ENCODE assay signal across 11 cellular contexts in the genomic region with DNA sequence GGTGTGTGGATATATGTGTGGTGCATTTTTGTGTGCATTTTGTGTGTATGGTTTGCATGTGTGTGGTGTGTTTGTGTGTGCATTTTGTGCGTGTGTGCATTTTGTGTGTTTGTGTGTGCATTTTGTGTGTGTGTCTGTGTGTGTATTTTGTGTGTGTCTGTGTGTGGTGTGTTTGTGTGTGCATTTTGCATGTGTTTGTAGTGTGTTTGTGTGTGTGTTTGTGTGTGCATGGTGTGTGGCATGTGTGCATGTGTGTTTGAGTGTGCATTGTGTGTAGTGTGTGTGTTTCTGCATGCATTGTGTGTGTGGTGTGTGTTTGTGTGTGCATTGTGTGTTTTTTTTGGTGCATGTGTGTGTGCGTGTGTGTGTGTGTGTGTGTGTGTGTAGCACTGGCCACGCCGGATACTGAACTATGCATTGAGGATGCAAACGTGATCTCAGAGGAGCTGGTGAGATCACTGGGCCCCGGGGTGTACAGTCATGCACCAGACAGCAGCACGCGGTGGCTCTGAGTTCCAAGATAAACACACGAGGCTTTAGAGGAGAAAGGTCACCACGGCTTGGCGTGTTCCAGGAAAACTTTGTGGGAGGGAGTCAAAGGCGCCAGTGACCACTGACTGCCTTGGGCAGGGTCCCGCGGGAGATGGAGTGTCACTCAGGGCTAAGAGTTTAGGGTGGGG.
A peak's percentile ranks its signal among the peaks of the same experiment; 100 is the strongest.
DNase-seq lines count a peak whose midpoint lies in the region; ATAC-seq, FAIRE-seq and TF ChIP-seq lines count a peak whose summit lies in the region.
"Had no signal": no experiment of that assay in that cellular context is flagged by ENCODE, and none has a peak within 500 bp of the region (broad histone marks: within the 10 kb centered on the region; RNA-seq: fewer than 3 reads in every experiment).

No MANE protein-coding gene starts in this region.

- intact Hi-C loops in HepG2 (cut with micrococcal nuclease; ENCODE audit: unreplicated experiment) = loop anchor here (1.0 to 10.0 kb wide), 2 partner anchors 32 to 56 kb away; no protein-coding TSS in a partner anchor
- intact Hi-C loops in activated T-helper 2 cell treated with anti-CD3 and anti-CD28 coated beads, Interferon-gamma antibody, Interleukin-2, Interleukin-4, amounts not matched to agents 10 μg/mL and 5 μg/mL and 100 μg/mL, durations not matched to agents 14 hours and 24 hours and 36 hours (cut with micrococcal nuclease) = no loop called here

- TF ChIP-seq CTCF in cardiac fibroblast (IDR thresholded peaks at IDR 0.05; ENCODE audit: low read depth, low read length) = no peak
- no peak; the same call in 1 of the 2 replicates for TF ChIP-seq CTCF in HepG2 (CRISPR knock-in tag; IDR thresholded peaks at IDR 0.05)

- WGBS in HepG2 (ENCODE audit: low lambda C conversion rate) = 32% methylated on average over 4 of the region's 14 CpGs

- H3K4me3 ChIP-seq in cardiac fibroblast (replicated peaks in 1 of 2; ENCODE audit: low read depth in 2 of 2, low read length in 2 of 2) (no peak overlapping the region), HepG2 (replicated peaks in 1 of 3; ENCODE audit: insufficient read depth in 1 of 3, low read depth in 2 of 3, low read length in 3 of 3) (peak overlapping the region in 1 of 3 experiments; percentile 35; a peak in 1 of 6 replicates)

- H3K27me3 ChIP-seq in HepG2 (ENCODE audit: control insufficient read depth in 1 of 2, insufficient read depth in 2 of 2, low read length in 2 of 2) = peaks cover 2 to 59% of the 10 kb centered on the region in 2 experiments; a peak in 4 of 5 replicates

- in situ Hi-C loops in HepG2 (cut with HindIII; ENCODE audit: extremely low pct_ligation_motif_present, low pct_unique_long_range_greater_than_20kb) = no loop called here

- TF ChIP-seq EP300 in HepG2 (IDR thresholded peaks at IDR 0.05; ENCODE audit: low read depth in 2 of 2, low read length in 2 of 2) = peak in 1 of 2 experiments; percentile 40; a peak in 1 of 4 replicates
- no peak for TF ChIP-seq EP300 in HepG2 (CRISPR knock-in tag; IDR thresholded peaks at IDR 0.05; ENCODE audit: borderline replicate concordance)

- peaks cover 5 to 6% (median 5%) of the 10 kb centered on the region in 3 donors for H3K9me3 Mint-ChIP-seq in IgD-negative memory B cell
- no peaks in the 10 kb centered on the region for H3K9me3 Mint-ChIP-seq in activated T-helper 2 cell treated with anti-CD3 and anti-CD28 coated beads, Interferon-gamma antibody, Interleukin-2, Interleukin-4, amounts not matched to agents 10 μg/mL and 5 μg/mL and 100 μg/mL, durations not matched to agents 14 hours and 24 hours and 36 hours

- FAIRE-seq in HepG2 (lab: Jason Lieb, UNC) = peak; percentile 50
- FAIRE-seq: GM18507 had no signal

- DNase-seq in A172 (ENCODE audit: low spot score) = peak; percentile 90
- DNase-seq in cardiac fibroblast (ENCODE audit: low read depth in 2 of 2) = peak; percentile 74 to 94
- peak; percentile 66 for DNase-seq in HepG2 (ENCODE audit: low spot score)
- DNase-seq in activated T-helper 2 cell treated with anti-CD3 and anti-CD28 coated beads, Interferon-gamma antibody, Interleukin-2, Interleukin-4, amounts not matched to agents 10 μg/mL and 5 μg/mL and 100 μg/mL, durations not matched to agents 14 hours and 24 hours and 36 hours (ENCODE audit: low spot score) = no peak
- DNase-seq in T-helper 2 cell = no peak
- DNase-seq: AML-193 had no signal

- peaks cover 0 to 3% (median 0%) of the 10 kb centered on the region in 3 donors for H3K4me1 Mint-ChIP-seq in IgD-negative memory B cell
- no peaks in the 10 kb centered on the region for H3K4me1 Mint-ChIP-seq in activated T-helper 2 cell treated with anti-CD3 and anti-CD28 coated beads, Interferon-gamma antibody, Interleukin-2, Interleukin-4, amounts not matched to agents 10 μg/mL and 5 μg/mL and 100 μg/mL, durations not matched to agents 14 hours and 24 hours and 36 hours (ENCODE audit: low read depth)

- TF ChIP-seq RAD21 in HepG2 (CRISPR knock-in tag; IDR thresholded peaks at IDR 0.05) = no peak

- peak overlapping the region; percentile 49; the same call in 1 of the 2 replicates for H3K4me2 ChIP-seq in HepG2 (ENCODE audit: low read depth, low read length)

- POLR2A ChIA-PET in HepG2 (lab: Yijun Ruan, JAX) = no interaction called here

- CTCF ChIA-PET in HepG2 (lab: Yijun Ruan, JAX; ENCODE audit: low intra/inter-chr PET ratio, low total read pairs) = no interaction called here

- H4K20me1 ChIP-seq in HepG2 (ENCODE audit: insufficient read depth, low read length) = no peaks in the 10 kb centered on the region

- no peak overlapping the region for H3K27ac ChIP-seq in HepG2 (ENCODE audit: extremely low read length, insufficient read depth, low read length)

- no TSS peak for BruUV-seq in HepG2 (replicated peaks; lab: Mats Ljungman, UMichigan)

- H3K4me3 Mint-ChIP-seq in IgD-negative memory B cell = no peak overlapping the region
- H3K4me3 Mint-ChIP-seq in activated T-helper 2 cell treated with anti-CD3 and anti-CD28 coated beads, Interferon-gamma antibody, Interleukin-2, Interleukin-4, amounts not matched to agents 10 μg/mL and 5 μg/mL and 100 μg/mL, durations not matched to agents 14 hours and 24 hours and 36 hours (ENCODE audit: low read depth) = no peak overlapping the region
- H3K4me3 Mint-ChIP-seq: natural killer cell treated with Interleukin-12 subunit alpha and Interleukin-12 subunit beta and Interleukin-15 and Interleukin-18, amount 100 ng/mL, for 72 hours had no signal

- H3K36me3 ChIP-seq in HepG2 (replicated peaks in 1 of 2; ENCODE audit: control insufficient read depth in 1 of 2, insufficient read depth in 2 of 2, low read length in 2 of 2) = no peaks in the 10 kb centered on the region

- peaks cover 16% of the 10 kb centered on the region for H3K4me1 ChIP-seq in HepG2 (ENCODE audit: insufficient read depth, low read length)

- no peak overlapping the region for H3K9ac ChIP-seq in HepG2 (ENCODE audit: insufficient read depth, low read depth, low read length)

- H3K79me2 ChIP-seq in HepG2 (ENCODE audit: insufficient read depth, low read length) = no peaks in the 10 kb centered on the region

- no peak overlapping the region for H2AFZ ChIP-seq in HepG2 (ENCODE audit: low read length)

- H3K9me3 ChIP-seq in HepG2 (ENCODE audit: low read length) = no peaks in the 10 kb centered on the region

- H3K27ac Mint-ChIP-seq in IgD-negative memory B cell = peak overlapping the region in 2 of 3 donors; percentile 33 to 67
- H3K27ac Mint-ChIP-seq in activated T-helper 2 cell treated with anti-CD3 and anti-CD28 coated beads, Interferon-gamma antibody, Interleukin-2, Interleukin-4, amounts not matched to agents 10 μg/mL and 5 μg/mL and 100 μg/mL, durations not matched to agents 14 hours and 24 hours and 36 hours = no peak overlapping the region
- H3K27ac Mint-ChIP-seq: natural killer cell treated with Interleukin-12 subunit alpha and Interleukin-12 subunit beta and Interleukin-15 and Interleukin-18, amount 100 ng/mL, for 72 hours had no signal

- H3K36me3 Mint-ChIP-seq in IgD-negative memory B cell = peaks cover 3% of the 10 kb centered on the region
- H3K36me3 Mint-ChIP-seq in activated T-helper 2 cell treated with anti-CD3 and anti-CD28 coated beads, Interferon-gamma antibody, Interleukin-2, Interleukin-4, amounts not matched to agents 10 μg/mL and 5 μg/mL and 100 μg/mL, durations not matched to agents 14 hours and 24 hours and 36 hours (ENCODE audit: low read depth) = no peaks in the 10 kb centered on the region
- H3K36me3 Mint-ChIP-seq: natural killer cell treated with Interleukin-12 subunit alpha and Interleukin-12 subunit beta and Interleukin-15 and Interleukin-18, amount 100 ng/mL, for 72 hours had no signal

- ATAC-seq in HepG2 (peak; percentile 83), HG03095 (IDR thresholded peaks at IDR 0.05; ENCODE audit: unreplicated experiment) (no peak), GM21390 (IDR thresholded peaks at IDR 0.05; ENCODE audit: unreplicated experiment) (no peak)
- ATAC-seq: natural killer cell treated with Interleukin-12 subunit alpha and Interleukin-12 subunit beta and Interleukin-15 and Interleukin-18, amount 100 ng/mL, for 72 hours had no signal

- TF ChIP-seq POLR2A in HepG2 (IDR thresholded peaks at IDR 0.05; ENCODE audit: insufficient read depth in 1 of 2, low read depth in 2 of 2, low read length in 2 of 2) = no peak

- no peaks in the 10 kb centered on the region for H3K27me3 Mint-ChIP-seq in IgD-negative memory B cell
- H3K27me3 Mint-ChIP-seq in activated T-helper 2 cell treated with anti-CD3 and anti-CD28 coated beads, Interferon-gamma antibody, Interleukin-2, Interleukin-4, amounts not matched to agents 10 μg/mL and 5 μg/mL and 100 μg/mL, durations not matched to agents 14 hours and 24 hours and 36 hours (ENCODE audit: low read depth) = no peaks in the 10 kb centered on the region

TF ChIP-seq in HepG2, 621 proteins besides CTCF, POLR2A, EP300 and RAD21 (continues in another document):
- TF ChIP-seq, protein P1, sequence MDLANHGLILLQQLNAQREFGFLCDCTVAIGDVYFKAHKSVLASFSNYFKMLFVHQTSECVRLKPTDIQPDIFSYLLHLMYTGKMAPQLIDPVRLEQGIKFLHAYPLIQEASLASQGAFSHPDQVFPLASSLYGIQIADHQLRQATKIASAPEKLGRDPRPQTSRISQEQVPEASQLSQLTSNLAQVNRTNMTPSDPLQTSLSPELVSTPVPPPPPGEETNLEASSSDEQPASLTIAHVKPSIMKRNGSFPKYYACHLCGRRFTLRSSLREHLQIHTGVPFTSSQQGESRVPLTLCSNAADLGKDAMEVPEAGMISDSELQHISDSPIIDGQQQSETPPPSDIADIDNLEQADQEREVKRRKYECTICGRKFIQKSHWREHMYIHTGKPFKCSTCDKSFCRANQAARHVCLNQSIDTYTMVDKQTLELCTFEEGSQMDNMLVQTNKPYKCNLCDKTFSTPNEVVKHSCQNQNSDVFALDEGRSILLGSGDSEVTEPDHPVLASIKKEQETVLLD (CRISPR knock-in tag; IDR thresholded peaks at IDR 0.05; ENCODE audit: low read depth) = no peak
- 0 out of 2 replicates have a peak, but pooled peaks have one; percentile 7 for TF ChIP-seq RAD51 (IDR thresholded peaks at IDR 0.05; ENCODE audit: borderline replicate concordance)
- 0 out of 2 replicates have a peak, but pooled peaks have one; percentile 33 for TF ChIP-seq MXD4 (CRISPR knock-in tag; IDR thresholded peaks at IDR 0.05)

Comparison
In these comparisons a context has a peak if more than half of its experiments do, and no peak if none do; other contexts are left out.
1. DNase-seq: peak in A172 (single experiment), cardiac fibroblast (2 of 2) and HepG2 (single experiment); none in activated T-helper 2 cell treated with anti-CD3 and anti-CD28 coated beads, Interferon-gamma antibody, Interleukin-2, Interleukin-4, amounts not matched to agents 10 μg/mL and 5 μg/mL and 100 μg/mL, durations not matched to agents 14 hours and 24 hours and 36 hours (single experiment) and T-helper 2 cell (0 of 5).